In genomic region chr2:191636235-191636543, GRCh38 we compare ENCODE assay signal across 1 cellular context.
TF ChIP-seq lines count a peak whose summit lies in the region.

No MANE protein-coding gene starts in this region.

TF ChIP-seq in GM12878, 131 proteins besides CTCF, POLR2A, EP300 and RAD21 (continued from another document):
- no peak for TF ChIP-seq ZBTB33 (IDR thresholded peaks at IDR 0.05)
- no peak for TF ChIP-seq BCL3 (IDR thresholded peaks at IDR 0.05; ENCODE audit: borderline replicate concordance, insufficient read depth, low read depth, low read length, poor library complexity, severe bottlenecking)
- no peak for TF ChIP-seq SMC3 (IDR thresholded peaks at IDR 0.05; ENCODE audit: borderline replicate concordance, low read length)
- no peak for TF ChIP-seq ZBTB11 (CRISPR knock-in tag; IDR thresholded peaks at IDR 0.05)
- no peak for TF ChIP-seq IRF4 (IDR thresholded peaks at IDR 0.05; ENCODE audit: low read depth, low read length)
